In genomic region chrX:110070970-110071369, GRCh38 we compare ENCODE assay signal across 34 cellular contexts.
"Had no signal": no experiment of that assay in that cellular context is flagged by ENCODE, and none has a peak within 500 bp of the region (broad histone marks: within the 10 kb centered on the region; RNA-seq: fewer than 3 reads in every experiment).

No MANE protein-coding gene starts in this region.

- ATAC-seq: PC-3, Right ventricle myocardium inferior, SK-N-SH treated with all-trans-retinoic acid at 6 μM for 48 hours, T-cell had no signal

- H3K27ac ChIP-seq: Peyer's patch, RWPE1, SJCRH30, SK-N-MC had no signal

- H3K4me3 ChIP-seq: Peyer's patch, SJCRH30, SK-N-MC had no signal

- H3K9me3 ChIP-seq: Peyer's patch, SJCRH30 had no signal

- DNase-seq: Karpas-422; MM.1S; MV-4-11; NCI-H1092; NCI-H1105; NCI-H1417 treated with DMSO at 0.1 percent for 48 hours; NCI-H1436 treated with DMSO at 0.1 percent for 48 hours; NCI-H1694; NCI-H187; NCI-H1930; NCI-H2029 treated with DMSO at 0.1 percent for 48 hours; NCI-H2081 treated with DMSO at 0.1 percent for 48 hours; NCI-H2107; NCI-H2171; NCI-H226; NCI-H446 treated with DMSO at 0.1 percent for 48 hours; NCI-H510A; NCI-H524; NCI-H526; NCI-H69; NCI-H748 treated with DMSO at 0.1 percent for 48 hours; NCI-H82; NK-92 treated with Interleukin-12 subunit alpha and Interleukin-12 subunit beta, amount 100 ng/mL, for 24 hours; OCI-M1; PC-3; Peyer's patch; SHP77; SIG-M5; SJCRH30; T-cell had no signal

- H3K36me3 ChIP-seq: SJCRH30 had no signal

- H3K4me1 ChIP-seq: Peyer's patch, SJCRH30 had no signal
